In genomic region chr15:52635908-52636307, GRCh38 we compare ENCODE assay signal across 19 cellular contexts. TPM values are rescaled to one million over a fixed set of nuclear protein-coding genes. Genes with fewer than 3 reads are reported as not detected.
A peak's percentile ranks its signal among the peaks of the same experiment; 100 is the strongest.
DNase-seq lines count a peak whose midpoint lies in the region; ATAC-seq, FAIRE-seq and TF ChIP-seq lines count a peak whose summit lies in the region.
"Had no signal": no experiment of that assay in that cellular context is flagged by ENCODE, and none has a peak within 500 bp of the region (broad histone marks: within the 10 kb centered on the region; RNA-seq: fewer than 3 reads in every experiment).

No MANE protein-coding gene starts in this region.

- peak; percentile 99 for FAIRE-seq in G401.6 (lab: Jason Lieb, UNC)
- peak; percentile 51 for FAIRE-seq in islet of Langerhans (lab: Jason Lieb, UNC)
- FAIRE-seq: HepG2 had no signal

- no peaks in the 10 kb centered on the region for H3K27me3 ChIP-seq in dorsolateral prefrontal cortex
- H3K27me3 ChIP-seq: BE2C had no signal

- CTCF ChIA-PET in WTC11 (lab: Charles Lee): no interaction called here

- H3K9me3 Mint-ChIP-seq in WTC11: peaks cover 5% of the 10 kb centered on the region
- H3K9me3 Mint-ChIP-seq: CD4-positive, CD25-positive, alpha-beta regulatory T cell; CD8-positive, alpha-beta memory T cell; HFFc6 had no signal

- intact Hi-C loops in dorsolateral prefrontal cortex (cut with DNase I): no loop called here

- no peak overlapping the region for H3K27ac Mint-ChIP-seq in WTC11
- H3K27ac Mint-ChIP-seq: CD4-positive, CD25-positive, alpha-beta regulatory T cell; HFFc6 had no signal

- DNase-seq in WTC11 (ENCODE audit: low spot score): no peak
- no peak for DNase-seq in AG08396 (ENCODE audit: low spot score)
- no peak for DNase-seq in dorsolateral prefrontal cortex
- no peak for DNase-seq in glomerular visceral epithelial cell (ENCODE audit: extremely low spot score)
- DNase-seq: 8988T; BE2C; C1 segment of cervical spinal cord; CD4-positive, CD25-positive, alpha-beta regulatory T cell; CD8-positive, alpha-beta memory T cell; COR-L47; GF-D8; GOT3; H7 had no signal

- H3K4me1 Mint-ChIP-seq in WTC11: no peaks in the 10 kb centered on the region

- no peak overlapping the region for H3K27ac ChIP-seq in dorsolateral prefrontal cortex

- ATAC-seq in WTC11 (no peak), GM21360 (IDR thresholded peaks at IDR 0.05; ENCODE audit: unreplicated experiment) (no peak)
- ATAC-seq: HCT116, HepG2 had no signal

- TF ChIP-seq CTCF in WTC11 (IDR thresholded peaks at IDR 0.05): no peak
- no peak for TF ChIP-seq CTCF in dorsolateral prefrontal cortex (IDR thresholded peaks at IDR 0.05 in 54 of 56, conservative IDR thresholded peaks at IDR 0.05 in 2 of 56; ENCODE audit: low read depth in 1 of 56, partially characterized antibody in 56 of 56)

- H3K4me3 ChIP-seq in dorsolateral prefrontal cortex: no peak overlapping the region

- POLR2A ChIA-PET in WTC11 (lab: Charles Lee): no interaction called here

- no peaks in the 10 kb centered on the region for H3K27me3 Mint-ChIP-seq in WTC11 (ENCODE audit: low read depth)
- H3K27me3 Mint-ChIP-seq: CD4-positive, CD25-positive, alpha-beta regulatory T cell; CD8-positive, alpha-beta memory T cell had no signal

- no peak overlapping the region for H3K4me3 Mint-ChIP-seq in WTC11
- H3K4me3 Mint-ChIP-seq: CD4-positive, CD25-positive, alpha-beta regulatory T cell; CD8-positive, alpha-beta memory T cell; HFFc6 had no signal

- no peaks in the 10 kb centered on the region; the same call in 1 of the 2 replicates for H3K36me3 Mint-ChIP-seq in WTC11

TF ChIP-seq in WTC11, 78 proteins besides CTCF, POLR2A, EP300 and RAD21:
- TF ChIP-seq HMGA2 (CRISPR knock-in tag; IDR thresholded peaks at IDR 0.05): peak; percentile 98
- TF ChIP-seq USF1 (CRISPR knock-in tag; IDR thresholded peaks at IDR 0.05): no peak

RNA-seq across cellular contexts. Expression of gene ATOSA, which starts 43.3 kb away (rescaled TPM):
- total RNA-seq in WTC11 (2021): 11.8 to 13.2 TPM (median 11.9 TPM) in 3 replicates
- 10 to 100 TPM; 34.8 to 88.4 (median 52.9) TPM for total RNA-seq in dorsolateral prefrontal cortex
